Comparison of ENCODE assay signal across 8 cellular contexts in the genomic region with DNA sequence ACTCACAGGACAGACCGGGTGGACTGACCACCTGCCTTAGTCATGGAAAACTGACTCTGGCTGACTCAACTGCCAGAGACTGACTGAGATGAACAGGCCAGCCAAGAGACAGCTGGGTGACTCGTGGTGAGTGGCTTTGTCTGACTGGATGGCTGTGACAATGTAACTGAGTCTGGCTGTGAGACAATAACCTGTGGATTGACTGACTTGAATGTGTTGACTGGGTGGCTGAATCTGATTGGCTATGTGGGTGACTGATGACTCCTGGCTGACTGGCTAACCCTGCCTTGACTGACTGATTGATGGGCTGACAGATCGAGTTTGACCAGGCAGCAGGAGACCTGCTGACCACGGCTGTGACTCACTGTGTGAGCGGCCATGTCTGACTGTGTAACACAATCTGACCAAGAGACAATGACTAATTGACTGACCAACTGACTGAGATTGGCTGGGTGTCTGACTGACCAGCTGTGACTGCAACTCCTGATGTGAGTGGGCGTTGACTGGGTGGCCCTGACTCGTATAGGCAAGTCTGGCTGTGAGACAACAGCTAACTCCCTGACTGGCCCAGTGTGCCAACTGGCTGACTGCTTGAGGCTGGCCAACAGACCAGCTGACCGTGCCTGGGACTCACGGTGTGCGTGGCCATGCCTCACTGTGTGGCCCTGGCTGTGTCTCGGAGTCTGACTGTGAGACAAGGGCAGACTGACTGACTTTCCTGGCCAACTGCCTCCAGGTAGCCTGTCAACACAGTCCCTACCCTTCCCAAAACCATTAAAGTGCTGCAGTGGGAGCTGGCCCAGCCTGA.
DNase-seq lines count a peak whose midpoint lies in the region; ATAC-seq and TF ChIP-seq lines count a peak whose summit lies in the region.

No MANE protein-coding gene starts in this region.

- H3K36me3 Mint-ChIP-seq in CD14-positive monocyte, result no peaks in the 10 kb centered on the region
- peaks cover 0 to 3% of the 10 kb centered on the region in 2 donors for H3K36me3 Mint-ChIP-seq in activated T-cell treated with anti-CD3 and anti-CD28 coated beads, Interleukin-2, amount 50 U/mL, for 72 hours (ENCODE audit: insufficient read depth in 2 of 2)

- no peaks in the 10 kb centered on the region for H3K36me3 ChIP-seq in hepatocyte (replicated peaks; ENCODE audit: insufficient read depth, low read depth)

- ATAC-seq in HG03442 (IDR thresholded peaks at IDR 0.05; ENCODE audit: unreplicated experiment) (peak; percentile 40), HG02938 (IDR thresholded peaks at IDR 0.05; ENCODE audit: unreplicated experiment) (no peak)
- peak; percentile 81 to 85 for ATAC-seq in activated T-cell treated with anti-CD3 and anti-CD28 coated beads, Interleukin-2, amount 50 U/mL, for 72 hours (replicated peaks in 1 of 2)

- H3K4me1 ChIP-seq in hepatocyte (ENCODE audit: insufficient read depth), result peaks cover 34% of the 10 kb centered on the region

- H3K4me2 ChIP-seq in hepatocyte, result no peak overlapping the region

- H3K4me1 Mint-ChIP-seq in CD14-positive monocyte, result peaks cover 13% of the 10 kb centered on the region
- peaks cover 28% of the 10 kb centered on the region for H3K4me1 Mint-ChIP-seq in activated T-cell treated with anti-CD3 and anti-CD28 coated beads, Interleukin-2, amount 50 U/mL, for 72 hours (ENCODE audit: low read depth)

- no peaks in the 10 kb centered on the region for H3K79me2 ChIP-seq in hepatocyte

- no peak for TF ChIP-seq CTCF in CD14-positive monocyte (IDR thresholded peaks at IDR 0.05)
- no peak for TF ChIP-seq CTCF in hepatocyte (IDR thresholded peaks at IDR 0.05; ENCODE audit: poor library complexity)

- DNase-seq in CD14-positive monocyte (ENCODE audit: low spot score), result peak; percentile 96
- DNase-seq in activated T-cell treated with anti-CD3 and anti-CD28 coated beads, Interleukin-2, amount 50 U/mL, for 72 hours, result peak; percentile 75 to 85
- peak; percentile 64 for DNase-seq in hepatocyte (ENCODE audit: low spot score)
- peak; percentile 61 to 82 (median 73) for DNase-seq in stimulated activated CD4-positive, alpha-beta T cell treated with anti-CD3 and anti-CD28 coated beads, TNF-alpha, amount 100 ng/mL, for 48 hours (ENCODE audit: low read depth in 3 of 3)
- no peak for DNase-seq in DMS 273 treated with DMSO at 0.1 percent for 48 hours (lab: John Stamatoyannopoulos, UW)
- no peak for DNase-seq in effector CD4-positive, alpha-beta T cell

- H3K9me3 ChIP-seq in hepatocyte (ENCODE audit: low read depth), result no peaks in the 10 kb centered on the region

- H3K27ac ChIP-seq in hepatocyte, result peak overlapping the region; percentile 34

- H3K27ac Mint-ChIP-seq in CD14-positive monocyte, result peak overlapping the region in 1 of 7 donors; percentile 78
- H3K27ac Mint-ChIP-seq in activated T-cell treated with anti-CD3 and anti-CD28 coated beads, Interleukin-2, amount 50 U/mL, for 72 hours, result no peak overlapping the region

- H3K27me3 Mint-ChIP-seq in CD14-positive monocyte (ENCODE audit: low read depth in 3 of 3), result peaks cover 0 to 4% (median 0%) of the 10 kb centered on the region in 3 donors
- H3K27me3 Mint-ChIP-seq in activated T-cell treated with anti-CD3 and anti-CD28 coated beads, Interleukin-2, amount 50 U/mL, for 72 hours (ENCODE audit: low read depth), result no peaks in the 10 kb centered on the region

- no peaks in the 10 kb centered on the region for H4K20me1 ChIP-seq in hepatocyte (ENCODE audit: insufficient read depth, poor library complexity, severe bottlenecking)

- intact Hi-C loops in CD14-positive monocyte (cut with micrococcal nuclease), result loop anchor here in 1 of 2 donors (5.0 kb wide), 1 partner anchor 67 kb away; no protein-coding TSS in a partner anchor

- H2AFZ ChIP-seq in hepatocyte, result no peak overlapping the region

- H3K9me2 ChIP-seq in hepatocyte (replicated peaks; ENCODE audit: insufficient read depth), result no peaks in the 10 kb centered on the region

- 76% methylated on average over 11 of the region's 11 CpGs for WGBS in hepatocyte (ENCODE audit: low lambda C conversion rate, missing lambda C conversion rate)

- H3K27me3 ChIP-seq in hepatocyte, result no peaks in the 10 kb centered on the region

- H3K4me3 ChIP-seq in hepatocyte, result no peak overlapping the region

- H3K4me3 Mint-ChIP-seq in CD14-positive monocyte, result no peak overlapping the region
- no peak overlapping the region for H3K4me3 Mint-ChIP-seq in activated T-cell treated with anti-CD3 and anti-CD28 coated beads, Interleukin-2, amount 50 U/mL, for 72 hours

- H3K9me3 Mint-ChIP-seq in CD14-positive monocyte, result peaks cover 0 to 2% (median 0%) of the 10 kb centered on the region in 7 donors
- no peaks in the 10 kb centered on the region for H3K9me3 Mint-ChIP-seq in activated T-cell treated with anti-CD3 and anti-CD28 coated beads, Interleukin-2, amount 50 U/mL, for 72 hours

Comparison
In these comparisons a context has a peak if more than half of its experiments do, and no peak if none do; other contexts are left out.
1. DNase-seq: peak in CD14-positive monocyte (single experiment), activated T-cell treated with anti-CD3 and anti-CD28 coated beads, Interleukin-2, amount 50 U/mL, for 72 hours (2 of 2), hepatocyte (single experiment) and stimulated activated CD4-positive, alpha-beta T cell treated with anti-CD3 and anti-CD28 coated beads, TNF-alpha, amount 100 ng/mL, for 48 hours (3 of 3); none in DMS 273 treated with DMSO at 0.1 percent for 48 hours (single experiment) and effector CD4-positive, alpha-beta T cell (single experiment).